In genomic region chr12:125406131-125406530, GRCh38 we compare ENCODE assay signal across 13 cellular contexts.
DNase-seq lines count a peak whose midpoint lies in the region; ATAC-seq and TF ChIP-seq lines count a peak whose summit lies in the region.
"Had no signal": no experiment of that assay in that cellular context is flagged by ENCODE, and none has a peak within 500 bp of the region (broad histone marks: within the 10 kb centered on the region; RNA-seq: fewer than 3 reads in every experiment).

No MANE protein-coding gene starts in this region.

- no peaks in the 10 kb centered on the region for H3K36me3 Mint-ChIP-seq in activated CD4-positive, alpha-beta T cell treated with anti-CD3 and anti-CD28 coated beads for 36 hours (ENCODE audit: low read depth)

- H3K27me3 Mint-ChIP-seq in activated CD4-positive, alpha-beta T cell treated with anti-CD3 and anti-CD28 coated beads for 36 hours = peaks cover 10% of the 10 kb centered on the region

- ATAC-seq in GM18505 (IDR thresholded peaks at IDR 0.05; ENCODE audit: unreplicated experiment) (peak; percentile 96), GM19467 (IDR thresholded peaks at IDR 0.05; ENCODE audit: unreplicated experiment) (peak; percentile 87), HG02885 (IDR thresholded peaks at IDR 0.05; ENCODE audit: poor library complexity, unreplicated experiment) (peak; percentile 89)
- no peak for ATAC-seq in activated CD4-positive, alpha-beta T cell treated with anti-CD3 and anti-CD28 coated beads for 36 hours
- ATAC-seq: activated T-cell treated with anti-CD3 and anti-CD28 coated beads, Interleukin-2, amount 50 U/mL, for 72 hours; WTC11 had no signal

- DNase-seq in MV-4-11 (lab: John Stamatoyannopoulos, UW) = peak; percentile 8
- DNase-seq in activated CD4-positive, alpha-beta T cell treated with anti-CD3 and anti-CD28 coated beads for 4 hours = no peak
- DNase-seq in AML-193 (lab: John Stamatoyannopoulos, UW) = no peak
- DNase-seq in activated CD4-positive, alpha-beta T cell treated with anti-CD3 and anti-CD28 coated beads for 36 hours = no peak
- DNase-seq in UCSD-AML1 (lab: John Stamatoyannopoulos, UW; ENCODE audit: unreplicated experiment) = no peak
- DNase-seq: activated T-cell treated with anti-CD3 and anti-CD28 coated beads, Interleukin-2, amount 50 U/mL, for 72 hours; DND-41; MG63; SIG-M5 had no signal

- POLR2A ChIA-PET in activated CD4-positive, alpha-beta T cell treated with anti-CD3 and anti-CD28 coated beads for 36 hours (lab: Charles Lee) = no interaction called here

- TF ChIP-seq POLR2A in GM18505 (IDR thresholded peaks at IDR 0.05; ENCODE audit: borderline replicate concordance, extremely low read depth, insufficient read depth, insufficient read length) = no peak

- CTCF ChIA-PET in activated CD4-positive, alpha-beta T cell treated with anti-CD3 and anti-CD28 coated beads for 36 hours (lab: Charles Lee) = no interaction called here

- no peaks in the 10 kb centered on the region for H3K4me1 Mint-ChIP-seq in activated CD4-positive, alpha-beta T cell treated with anti-CD3 and anti-CD28 coated beads for 36 hours

- intact Hi-C loops in activated CD4-positive, alpha-beta T cell treated with anti-CD3 and anti-CD28 coated beads for 36 hours (cut with DNase I, micrococcal nuclease) = no loop called here

- H3K9me3 Mint-ChIP-seq in activated CD4-positive, alpha-beta T cell treated with anti-CD3 and anti-CD28 coated beads for 36 hours (ENCODE audit: low read depth) = no peaks in the 10 kb centered on the region
- H3K9me3 Mint-ChIP-seq: activated T-cell treated with anti-CD3 and anti-CD28 coated beads, Interleukin-2, amount 50 U/mL, for 72 hours had no signal

- H3K4me3 Mint-ChIP-seq in activated CD4-positive, alpha-beta T cell treated with anti-CD3 and anti-CD28 coated beads for 36 hours = no peak overlapping the region
- H3K4me3 Mint-ChIP-seq: activated T-cell treated with anti-CD3 and anti-CD28 coated beads, Interleukin-2, amount 50 U/mL, for 72 hours; WTC11 had no signal

- no peak overlapping the region for H3K27ac Mint-ChIP-seq in activated CD4-positive, alpha-beta T cell treated with anti-CD3 and anti-CD28 coated beads for 36 hours
- H3K27ac Mint-ChIP-seq: activated T-cell treated with anti-CD3 and anti-CD28 coated beads, Interleukin-2, amount 50 U/mL, for 72 hours; WTC11 had no signal
